10 cellular contexts compared by ENCODE assay signal in genomic region chr5:107359033-107359915, GRCh38.
DNase-seq lines count a peak whose midpoint lies in the region; ATAC-seq and TF ChIP-seq lines count a peak whose summit lies in the region.
"Had no signal": no experiment of that assay in that cellular context is flagged by ENCODE, and none has a peak within 500 bp of the region (broad histone marks: within the 10 kb centered on the region; RNA-seq: fewer than 3 reads in every experiment).

No MANE protein-coding gene starts in this region.

- H3K4me3 ChIP-seq in tibial artery, result no peak overlapping the region

- H3K4me1 Mint-ChIP-seq in brain, result peaks cover 10% of the 10 kb centered on the region
- H3K4me1 Mint-ChIP-seq in nephron, result peaks cover 9% of the 10 kb centered on the region

- no peak for ATAC-seq in HG03571 (IDR thresholded peaks at IDR 0.05; ENCODE audit: unreplicated experiment)
- no peak for ATAC-seq in stimulated activated naive CD8-positive, alpha-beta T cell treated with anti-CD3 and anti-CD28 coated beads, Interleukin-15, Interleukin-2, amounts not matched to agents 100 U/mL and 50 U/mL, for 24 hours
- ATAC-seq: esophagus mucosa had no signal

- H3K27me3 ChIP-seq in tibial artery, result no peaks in the 10 kb centered on the region

- H3K27ac ChIP-seq in tibial artery, result no peak overlapping the region

- intact Hi-C loops in tibial artery (cut with DNase I; ENCODE audit: low total_unique reads), result no loop called here

- peak overlapping the region in 3 of 5 experiments; percentile 8 to 66 (median 26) for H3K27ac Mint-ChIP-seq in brain
- H3K27ac Mint-ChIP-seq in nephron, result peak overlapping the region; percentile 9 to 66 (median 65)

- H3K27me3 Mint-ChIP-seq in brain (peaks cover 4% of the 10 kb centered on the region), nephron (ENCODE audit: low read depth) (no peaks in the 10 kb centered on the region)

- H3K9me3 ChIP-seq in tibial artery, result no peaks in the 10 kb centered on the region

- DNase-seq in GDM1 (lab: John Stamatoyannopoulos, UW) (peak; percentile 4), NCI-H524 treated with DMSO at 0.1 percent for 48 hours (lab: John Stamatoyannopoulos, UW) (peak; percentile 41), tibial artery (no peak), GM13977 (ENCODE audit: low spot score) (no peak)
- no peak for DNase-seq in stimulated activated naive CD8-positive, alpha-beta T cell treated with anti-CD3 and anti-CD28 coated beads, Interleukin-15, Interleukin-2, amounts not matched to agents 100 U/mL and 50 U/mL, for 24 hours
- DNase-seq: activated CD4-positive, alpha-beta T cell treated with anti-CD3 and anti-CD28 coated beads, Interleukin-2, amount 50 U/mL, for 4 hours had no signal

- in situ Hi-C loops in GM13977 (cut with MboI; ENCODE audit: low pct_unique_long_range_greater_than_20kb, low sequenced_read_pairs, unreplicated experiment), result no loop called here

- H3K9me3 Mint-ChIP-seq in brain, result peaks cover 0 to 3% (median 0%) of the 10 kb centered on the region in 5 experiments
- no peaks in the 10 kb centered on the region for H3K9me3 Mint-ChIP-seq in nephron

- TF ChIP-seq CTCF in brain (conservative IDR thresholded peaks at IDR 0.05) (no peak), nephron (IDR thresholded peaks at IDR 0.05; ENCODE audit: unreplicated experiment in 3 of 3) (no peak), tibial artery (IDR thresholded peaks at IDR 0.05) (no peak), GM13977 (IDR thresholded peaks at IDR 0.05; ENCODE audit: extremely low read depth, insufficient read depth, missing control alignments) (no peak)

- H3K4me3 Mint-ChIP-seq in brain, result no peak overlapping the region
- H3K4me3 Mint-ChIP-seq in nephron, result no peak overlapping the region

- H3K36me3 ChIP-seq in tibial artery, result no peaks in the 10 kb centered on the region

- no peaks in the 10 kb centered on the region for H3K4me1 ChIP-seq in tibial artery

- no peaks in the 10 kb centered on the region for H3K36me3 Mint-ChIP-seq in brain
- no peaks in the 10 kb centered on the region for H3K36me3 Mint-ChIP-seq in nephron (ENCODE audit: low read depth)

Comparison
In these comparisons a context has a peak if more than half of its experiments do, and no peak if none do; other contexts are left out.
1. DNase-seq: peak in GDM1 (single experiment) and NCI-H524 treated with DMSO at 0.1 percent for 48 hours (single experiment); none in tibial artery (0 of 2), stimulated activated naive CD8-positive, alpha-beta T cell treated with anti-CD3 and anti-CD28 coated beads, Interleukin-15, Interleukin-2, amounts not matched to agents 100 U/mL and 50 U/mL, for 24 hours (single experiment) and GM13977 (single experiment).